In the genomic region with DNA sequence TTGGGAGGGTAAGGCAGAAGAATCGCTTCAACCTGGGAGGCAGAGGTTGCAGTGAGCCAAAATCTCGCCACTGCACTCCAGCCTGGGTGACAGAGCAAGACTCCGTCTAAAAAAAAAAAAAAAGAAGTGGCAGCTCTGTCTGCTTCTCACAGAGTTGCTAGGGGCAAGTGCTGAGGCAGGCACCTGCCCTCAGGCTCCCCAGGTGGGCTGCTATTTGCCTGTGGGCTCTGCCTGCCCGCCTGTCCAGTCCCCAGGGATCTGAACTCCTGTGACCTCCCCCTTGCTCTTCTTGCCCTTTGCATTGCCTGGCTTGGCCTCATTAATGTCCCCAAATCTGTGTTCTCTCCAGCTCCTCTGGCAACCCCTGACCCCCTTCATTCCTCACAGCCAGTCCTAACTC, we compare ENCODE assay signal across 1 cellular context. TPM values are rescaled to one million over a fixed set of nuclear protein-coding genes. Genes with fewer than 3 reads are reported as not detected.
"Had no signal": no experiment of that assay in that cellular context is flagged by ENCODE, and none has a peak within 500 bp of the region (broad histone marks: within the 10 kb centered on the region; RNA-seq: fewer than 3 reads in every experiment).

No MANE protein-coding gene starts in this region.

RNA-seq across cellular contexts. Expression of a gene that starts 56.6 kb away (rescaled TPM):
- total RNA-seq: M059J had no signal
